Comparison of ENCODE assay signal across 8 cellular contexts in genomic region chr4:38062088-38062893, GRCh38.
DNase-seq lines count a peak whose midpoint lies in the region; ATAC-seq and TF ChIP-seq lines count a peak whose summit lies in the region.

No MANE protein-coding gene starts in this region.

- H3K4me1 ChIP-seq in HEK293 (ENCODE audit: control insufficient read depth, insufficient read depth, low read length) = no peaks in the 10 kb centered on the region

- POLR2A ChIA-PET in HEK293 (lab: Yijun Ruan, JAX) = no interaction called here

- intact Hi-C loops in dorsolateral prefrontal cortex (cut with DNase I) = loop anchor here (5.0 to 10.0 kb wide), 6 partner anchors 115 to 833 kb away; partner anchors contain the start of gene TLR10 (in 1 of the 2)

- H3K27me3 ChIP-seq in dorsolateral prefrontal cortex = no peaks in the 10 kb centered on the region

- H3K27ac ChIP-seq in HEK293 (ENCODE audit: extremely low read depth, low read depth, low read length) = no peak overlapping the region
- peak overlapping the region in 20 of 59 donors; percentile 1 to 67 (median 40) for H3K27ac ChIP-seq in dorsolateral prefrontal cortex

- peaks cover 0 to 7% of the 10 kb centered on the region in 2 experiments; a peak in 1 of 3 replicates for H3K36me3 ChIP-seq in HEK293 (ENCODE audit: control insufficient read depth in 2 of 2, insufficient read depth in 1 of 2, low read length in 2 of 2)

- H3K9me3 ChIP-seq in HEK293 (ENCODE audit: control insufficient read depth, insufficient read depth, low read depth, low read length) = no peaks in the 10 kb centered on the region

- no peak for ATAC-seq in HG02588 (IDR thresholded peaks at IDR 0.05; ENCODE audit: unreplicated experiment)

- CTCF ChIA-PET in HEK293 (lab: Yijun Ruan, JAX) = interaction anchor here (0.6 to 2.2 kb wide), 19 partner anchors 9 to 800 kb away, joined by 3 to 10 read pairs (median 4); partner anchors contain the start of gene TLR6

- TF ChIP-seq CTCF in HEK293 (tag by site-specific recombination; IDR thresholded peaks at IDR 0.05) (peak; percentile 68; the same call in 1 of the 2 replicates), dorsolateral prefrontal cortex (IDR thresholded peaks at IDR 0.05 in 54 of 56, conservative IDR thresholded peaks at IDR 0.05 in 2 of 56; ENCODE audit: low read depth in 1 of 56, partially characterized antibody in 56 of 56) (peak; percentile 80 to 97 (median 91))

- DNase-seq in COR-L47 (lab: John Stamatoyannopoulos, UW) (peak; percentile 44), NCI-H524 (lab: John Stamatoyannopoulos, UW) (peak; percentile 35 to 69), dorsolateral prefrontal cortex (peak; percentile 59 to 85 (median 74)), medulla oblongata (ENCODE audit: extremely low spot score) (peak; percentile 92)
- peak; percentile 72 to 80 for DNase-seq in activated CD4-positive, alpha-beta T cell treated with anti-CD3 and anti-CD28 coated beads, Interleukin-2, amount 50 U/mL, for 48 hours
- peak; percentile 22 for DNase-seq in stimulated activated CD8-positive, alpha-beta memory T cell treated with anti-CD3 and anti-CD28 coated beads, Interleukin-12 subunit alpha, Interleukin-12 subunit beta, amount 100 ng/mL, for 4 hours (ENCODE audit: low read depth)

- H3K4me3 ChIP-seq in HEK293 (ENCODE audit: low read depth, low read length) (no peak overlapping the region), dorsolateral prefrontal cortex (peak overlapping the region in 56 of 59 donors; percentile 11 to 65 (median 43))

TF ChIP-seq in HEK293, 187 proteins besides CTCF, POLR2A, EP300 and RAD21 (continues in another document):
- TF ChIP-seq ZNF404 (tag by site-specific recombination; IDR thresholded peaks at IDR 0.05) (no peak), ZNF639 (tag by site-specific recombination; IDR thresholded peaks at IDR 0.05) (no peak), ZNF391 (tag by site-specific recombination; IDR thresholded peaks at IDR 0.05; ENCODE audit: borderline replicate concordance, low read depth) (no peak), ZNF776 (tag by site-specific recombination; IDR thresholded peaks at IDR 0.05; ENCODE audit: borderline replicate concordance) (no peak), ZNF610 (tag by site-specific recombination; IDR thresholded peaks at IDR 0.05; ENCODE audit: borderline replicate concordance) (no peak), ELK4 (IDR thresholded peaks at IDR 0.05; ENCODE audit: borderline replicate concordance, low read depth, low read length) (no peak), OVOL3 (tag by site-specific recombination; IDR thresholded peaks at IDR 0.05) (no peak), HOXA7 (CRISPR knock-in tag; IDR thresholded peaks at IDR 0.05; ENCODE audit: borderline replicate concordance) (no peak), ZNF701 (tag by site-specific recombination; IDR thresholded peaks at IDR 0.05) (no peak), GLI4 (tag by site-specific recombination; IDR thresholded peaks at IDR 0.05) (no peak), PRDM6 (tag by site-specific recombination; IDR thresholded peaks at IDR 0.05) (no peak), HOXC10 (CRISPR knock-in tag; IDR thresholded peaks at IDR 0.05) (no peak), ZNF2 (tag by site-specific recombination; IDR thresholded peaks at IDR 0.05) (0 out of 2 replicates have a peak, but pooled peaks have one; percentile 48), ZNF138 (tag by site-specific recombination; IDR thresholded peaks at IDR 0.05; ENCODE audit: borderline replicate concordance) (no peak), ZNF433 (tag by site-specific recombination; IDR thresholded peaks at IDR 0.05; ENCODE audit: low read depth) (no peak), ZNF221 (tag by site-specific recombination; IDR thresholded peaks at IDR 0.05; ENCODE audit: borderline replicate concordance) (no peak), ZNF362 (tag by site-specific recombination; IDR thresholded peaks at IDR 0.05) (peak; percentile 80), ZNF48 (tag by site-specific recombination; IDR thresholded peaks at IDR 0.05) (no peak), ZXDB (tag by site-specific recombination; IDR thresholded peaks at IDR 0.05) (no peak; the same call in 1 of the 2 replicates), ZNF394 (tag by site-specific recombination; IDR thresholded peaks at IDR 0.05; ENCODE audit: borderline replicate concordance) (no peak), ZNF529 (tag by site-specific recombination; IDR thresholded peaks at IDR 0.05; ENCODE audit: insufficient replicate concordance) (no peak), ZBTB21 (tag by site-specific recombination; IDR thresholded peaks at IDR 0.05) (no peak), ZNF837 (tag by site-specific recombination; IDR thresholded peaks at IDR 0.05) (no peak), BCL11B (tag by site-specific recombination; IDR thresholded peaks at IDR 0.05; ENCODE audit: low read depth) (no peak), ZNF488 (tag by site-specific recombination; IDR thresholded peaks at IDR 0.05) (no peak), ZNF266 (tag by site-specific recombination; IDR thresholded peaks at IDR 0.05; ENCODE audit: low read depth) (no peak)

Comparison
In these comparisons a context has a peak if more than half of its experiments do, and no peak if none do; other contexts are left out.
1. DNase-seq: peak in every context shown above with its lines; median percentile 92 in medulla oblongata; 76 in activated CD4-positive, alpha-beta T cell treated with anti-CD3 and anti-CD28 coated beads, Interleukin-2, amount 50 U/mL, for 48 hours; 74 in dorsolateral prefrontal cortex; 52 in NCI-H524; 44 in COR-L47; 22 in stimulated activated CD8-positive, alpha-beta memory T cell treated with anti-CD3 and anti-CD28 coated beads, Interleukin-12 subunit alpha, Interleukin-12 subunit beta, amount 100 ng/mL, for 4 hours.